In genomic region chr13:24661713-24662112, GRCh38 we compare ENCODE assay signal across 22 cellular contexts. TPM values are rescaled to one million over a fixed set of nuclear protein-coding genes. Genes with fewer than 3 reads are reported as not detected.
DNase-seq lines count a peak whose midpoint lies in the region; ATAC-seq and TF ChIP-seq lines count a peak whose summit lies in the region.
"Had no signal": no experiment of that assay in that cellular context is flagged by ENCODE, and none has a peak within 500 bp of the region (broad histone marks: within the 10 kb centered on the region; RNA-seq: fewer than 3 reads in every experiment).

No MANE protein-coding gene starts in this region.

- no peak overlapping the region for H3K27ac Mint-ChIP-seq in MCF 10A (ENCODE audit: low read depth, unreplicated experiment)

- no peak overlapping the region for H3K9ac ChIP-seq in mammary epithelial cell (ENCODE audit: insufficient read depth, low read length)

- POLR2A ChIA-PET in MCF 10A (lab: Yijun Ruan, JAX) = interaction anchor here (0.9 kb wide), 1 partner anchor 8 kb away, joined by 3 read pairs; no protein-coding TSS in a partner anchor

- no peak overlapping the region for H3K4me3 Mint-ChIP-seq in MCF 10A (ENCODE audit: unreplicated experiment)
- H3K4me3 Mint-ChIP-seq: CD14-positive monocyte had no signal

- WGBS in mammary epithelial cell (ENCODE audit: low coverage, missing lambda C conversion rate) = 22% methylated on average over 5 of the region's 5 CpGs

- H3K4me1 Mint-ChIP-seq in MCF 10A (ENCODE audit: insufficient read depth, unreplicated experiment) = peaks cover 12% of the 10 kb centered on the region
- H3K4me1 Mint-ChIP-seq: CD14-positive monocyte had no signal

- intact Hi-C loops in mammary epithelial cell (cut with micrococcal nuclease) = no loop called here
- intact Hi-C loops in MCF 10A (cut with micrococcal nuclease) = no loop called here

- no peaks in the 10 kb centered on the region for H4K20me1 ChIP-seq in mammary epithelial cell (ENCODE audit: insufficient read depth, low read length)

- H3K9me3 ChIP-seq in mammary epithelial cell (replicated peaks; ENCODE audit: insufficient read depth, low read length) = no peaks in the 10 kb centered on the region
- H3K9me3 ChIP-seq: Caco-2, SJSA1 had no signal

- no peak for DNase-seq in mammary epithelial cell
- DNase-seq in MCF 10A (ENCODE audit: unreplicated experiment) = no peak
- no peak for DNase-seq in central memory CD4-positive, alpha-beta T cell
- no peak for DNase-seq in NOMO-1 (lab: John Stamatoyannopoulos, UW; ENCODE audit: unreplicated experiment in 2 of 2)
- DNase-seq in DMS114 treated with DMSO at 0.1 percent for 48 hours (lab: John Stamatoyannopoulos, UW; ENCODE audit: unreplicated experiment) = no peak
- no peak for DNase-seq in cerebellar nuclear complex (lab: John Stamatoyannopoulos, UW)
- DNase-seq: Caco-2, HCEC 1CT, NCI-H1105, NCI-H1694 treated with DMSO at 0.1 percent for 48 hours, NCI-H446, OCI-M1, T-helper 9 cell had no signal

- in situ Hi-C loops in mammary epithelial cell (cut with MboI; ENCODE audit: low sequenced_read_pairs in 2 of 2) = no loop called here

- no peaks in the 10 kb centered on the region for H3K79me2 ChIP-seq in mammary epithelial cell (ENCODE audit: insufficient read depth, low read length)

- peaks cover 22% of the 10 kb centered on the region for H3K4me1 ChIP-seq in mammary epithelial cell (ENCODE audit: insufficient read depth, low read length)
- H3K4me1 ChIP-seq: Caco-2, SJSA1 had no signal

- H3K36me3 Mint-ChIP-seq in MCF 10A (ENCODE audit: insufficient read depth, unreplicated experiment) = no peaks in the 10 kb centered on the region
- H3K36me3 Mint-ChIP-seq: CD14-positive monocyte had no signal

- no peaks in the 10 kb centered on the region for H3K9me3 Mint-ChIP-seq in MCF 10A (ENCODE audit: unreplicated experiment)
- H3K9me3 Mint-ChIP-seq: CD14-positive monocyte had no signal

- CTCF ChIA-PET in mammary epithelial cell (lab: Charles Lee; ENCODE audit: low non-redundant PET) = no interaction called here
- CTCF ChIA-PET in MCF 10A (lab: Yijun Ruan, JAX) = interaction anchor here (0.6 to 1.4 kb wide), 3 partner anchors 10 to 51 kb away, joined by 3 to 5 read pairs (median 3); no protein-coding TSS in a partner anchor

- H3K4me2 ChIP-seq in mammary epithelial cell (ENCODE audit: insufficient read depth, low read depth, low read length) = no peak overlapping the region

- H2AFZ ChIP-seq in mammary epithelial cell (ENCODE audit: low read depth, low read length) = peak overlapping the region; percentile 9

- no peak overlapping the region for H3K27ac ChIP-seq in mammary epithelial cell (ENCODE audit: insufficient read depth, low read depth, low read length)
- peak overlapping the region; percentile 58 for H3K27ac ChIP-seq in VCaP
- H3K27ac ChIP-seq: HL-60, RWPE1, SJSA1 had no signal

- dilution Hi-C loops in mammary epithelial cell (cut with HindIII; ENCODE audit: low sequenced_read_pairs) = no loop called here

- H3K36me3 ChIP-seq in mammary epithelial cell (ENCODE audit: insufficient read depth, low read length) = no peaks in the 10 kb centered on the region
- H3K36me3 ChIP-seq: SJSA1 had no signal

- ATAC-seq in HG03175 (IDR thresholded peaks at IDR 0.05; ENCODE audit: unreplicated experiment) = peak; percentile 55
- ATAC-seq: K562 had no signal

- BruUV-seq in mammary epithelial cell (replicated peaks; lab: Mats Ljungman, UMichigan) = no TSS peak
- no TSS peak for BruUV-seq in MCF 10A (replicated peaks; lab: Mats Ljungman, UMichigan)

- H3K27me3 Mint-ChIP-seq in MCF 10A (ENCODE audit: insufficient read depth, unreplicated experiment) = no peaks in the 10 kb centered on the region

- H3K4me3 ChIP-seq in mammary epithelial cell (replicated peaks in 1 of 3; ENCODE audit: insufficient read depth in 1 of 3, low read depth in 2 of 3, low read length in 3 of 3) = no peak overlapping the region
- H3K4me3 ChIP-seq: K562, SJSA1 had no signal

- TF ChIP-seq CTCF in mammary epithelial cell (conservative IDR thresholded peaks at IDR 0.05 in 1 of 2, IDR thresholded peaks at IDR 0.05 in 1 of 2; ENCODE audit: extremely low read depth in 1 of 2, insufficient read depth in 1 of 2, low read depth in 1 of 2, low read length in 2 of 2) (no peak), MCF 10A (IDR thresholded peaks at IDR 0.05; ENCODE audit: unreplicated experiment) (no peak), VCaP (conservative IDR thresholded peaks at IDR 0.05) (no peak)

- no peaks in the 10 kb centered on the region for H3K27me3 ChIP-seq in mammary epithelial cell (ENCODE audit: insufficient read depth, low read length)
- H3K27me3 ChIP-seq: SJSA1 had no signal

RNA-seq across cellular contexts. Expression of gene ATP12A, which starts 18.5 kb away (rescaled TPM):
- under 1 TPM; 0.17 to 0.68 TPM for total RNA-seq in mammary epithelial cell
- polyA plus RNA-seq in mammary epithelial cell = 5.2 TPM
- polyA minus RNA-seq in mammary epithelial cell = 4.5 TPM
- total RNA-seq in MCF 10A (2022) = not detected in 2 replicates
- total RNA-seq: Caco-2, G401, K562, M059J, SJSA1 had no signal
- polyA plus RNA-seq: CD14-positive monocyte, K562 had no signal
